Comparison of ENCODE assay signal across 1 cellular context in genomic region chr15:31130576-31131237, GRCh38.
TF ChIP-seq lines count a peak whose summit lies in the region.

No MANE protein-coding gene starts in this region.

TF ChIP-seq in IMR-90, 13 proteins besides CTCF, POLR2A, EP300 and RAD21 (continued from another document):
- TF ChIP-seq MXI1 (IDR thresholded peaks at IDR 0.05; ENCODE audit: borderline replicate concordance, low read depth, low read length) = no peak
- TF ChIP-seq BHLHE40 (IDR thresholded peaks at IDR 0.05; ENCODE audit: low read depth, low read length) = no peak
- TF ChIP-seq, protein P1, sequence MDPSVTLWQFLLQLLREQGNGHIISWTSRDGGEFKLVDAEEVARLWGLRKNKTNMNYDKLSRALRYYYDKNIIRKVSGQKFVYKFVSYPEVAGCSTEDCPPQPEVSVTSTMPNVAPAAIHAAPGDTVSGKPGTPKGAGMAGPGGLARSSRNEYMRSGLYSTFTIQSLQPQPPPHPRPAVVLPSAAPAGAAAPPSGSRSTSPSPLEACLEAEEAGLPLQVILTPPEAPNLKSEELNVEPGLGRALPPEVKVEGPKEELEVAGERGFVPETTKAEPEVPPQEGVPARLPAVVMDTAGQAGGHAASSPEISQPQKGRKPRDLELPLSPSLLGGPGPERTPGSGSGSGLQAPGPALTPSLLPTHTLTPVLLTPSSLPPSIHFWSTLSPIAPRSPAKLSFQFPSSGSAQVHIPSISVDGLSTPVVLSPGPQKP (IDR thresholded peaks at IDR 0.05; ENCODE audit: borderline replicate concordance, low read depth, low read length) = no peak
